In the genomic region with DNA sequence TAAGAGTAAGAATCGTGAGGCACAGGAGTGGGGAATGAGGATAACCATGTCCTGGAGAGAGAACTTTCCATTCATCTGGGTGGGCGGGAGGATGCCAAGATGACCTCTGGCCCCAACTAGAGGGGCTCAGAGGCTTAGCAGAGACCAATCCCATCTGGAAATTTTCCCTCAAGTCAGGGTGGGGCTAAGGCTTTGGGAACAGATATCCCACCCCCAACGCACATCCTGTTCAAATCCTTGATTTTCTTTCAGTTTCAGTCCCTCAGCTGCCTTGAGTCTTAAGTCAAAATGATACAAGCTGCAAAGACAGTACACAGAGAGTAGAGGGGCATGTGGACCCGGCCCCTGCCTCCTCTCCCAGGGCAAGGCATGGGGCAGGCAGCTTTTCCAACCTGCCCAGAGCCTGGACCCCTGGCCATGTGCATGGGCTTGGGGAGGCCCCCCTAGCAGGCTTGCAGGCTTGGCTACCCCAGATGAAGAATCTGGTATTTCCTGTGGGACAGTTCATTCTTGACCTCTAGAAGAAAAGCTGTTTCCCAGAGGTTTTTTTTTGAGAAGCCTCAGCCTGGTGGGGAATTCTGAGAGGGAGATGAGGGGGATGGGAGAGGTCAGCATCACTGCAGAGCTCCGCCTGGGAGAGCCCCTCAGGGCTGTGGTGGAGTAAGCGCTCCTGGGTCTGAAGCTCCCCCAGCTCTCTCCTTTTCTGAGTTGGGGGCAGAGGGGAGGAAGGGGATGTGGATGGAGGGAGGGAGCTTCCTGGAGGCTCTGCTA, we compare ENCODE assay signal across 2 cellular contexts.
A peak's percentile ranks its signal among the peaks of the same experiment; 100 is the strongest.
TF ChIP-seq lines count a peak whose summit lies in the region.

No MANE protein-coding gene starts in this region.

TF ChIP-seq in liver, 16 proteins besides CTCF, POLR2A, EP300 and RAD21 (continued from another document):
- TF ChIP-seq, protein P1, sequence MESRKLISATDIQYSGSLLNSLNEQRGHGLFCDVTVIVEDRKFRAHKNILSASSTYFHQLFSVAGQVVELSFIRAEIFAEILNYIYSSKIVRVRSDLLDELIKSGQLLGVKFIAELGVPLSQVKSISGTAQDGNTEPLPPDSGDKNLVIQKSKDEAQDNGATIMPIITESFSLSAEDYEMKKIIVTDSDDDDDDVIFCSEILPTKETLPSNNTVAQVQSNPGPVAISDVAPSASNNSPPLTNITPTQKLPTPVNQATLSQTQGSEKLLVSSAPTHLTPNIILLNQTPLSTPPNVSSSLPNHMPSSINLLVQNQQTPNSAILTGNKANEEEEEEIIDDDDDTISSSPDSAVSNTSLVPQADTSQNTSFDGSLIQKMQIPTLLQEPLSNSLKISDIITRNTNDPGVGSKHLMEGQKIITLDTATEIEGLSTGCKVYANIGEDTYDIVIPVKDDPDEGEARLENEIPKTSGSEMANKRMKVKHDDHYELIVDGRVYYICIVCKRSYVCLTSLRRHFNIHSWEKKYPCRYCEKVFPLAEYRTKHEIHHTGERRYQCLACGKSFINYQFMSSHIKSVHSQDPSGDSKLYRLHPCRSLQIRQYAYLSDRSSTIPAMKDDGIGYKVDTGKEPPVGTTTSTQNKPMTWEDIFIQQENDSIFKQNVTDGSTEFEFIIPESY (IDR thresholded peaks at IDR 0.05), result no peak
- TF ChIP-seq NR2F2 (IDR thresholded peaks at IDR 0.05) (peak; percentile 75), TAF1 (conservative IDR thresholded peaks at IDR 0.05) (no peak)
- TF ChIP-seq, protein P2, sequence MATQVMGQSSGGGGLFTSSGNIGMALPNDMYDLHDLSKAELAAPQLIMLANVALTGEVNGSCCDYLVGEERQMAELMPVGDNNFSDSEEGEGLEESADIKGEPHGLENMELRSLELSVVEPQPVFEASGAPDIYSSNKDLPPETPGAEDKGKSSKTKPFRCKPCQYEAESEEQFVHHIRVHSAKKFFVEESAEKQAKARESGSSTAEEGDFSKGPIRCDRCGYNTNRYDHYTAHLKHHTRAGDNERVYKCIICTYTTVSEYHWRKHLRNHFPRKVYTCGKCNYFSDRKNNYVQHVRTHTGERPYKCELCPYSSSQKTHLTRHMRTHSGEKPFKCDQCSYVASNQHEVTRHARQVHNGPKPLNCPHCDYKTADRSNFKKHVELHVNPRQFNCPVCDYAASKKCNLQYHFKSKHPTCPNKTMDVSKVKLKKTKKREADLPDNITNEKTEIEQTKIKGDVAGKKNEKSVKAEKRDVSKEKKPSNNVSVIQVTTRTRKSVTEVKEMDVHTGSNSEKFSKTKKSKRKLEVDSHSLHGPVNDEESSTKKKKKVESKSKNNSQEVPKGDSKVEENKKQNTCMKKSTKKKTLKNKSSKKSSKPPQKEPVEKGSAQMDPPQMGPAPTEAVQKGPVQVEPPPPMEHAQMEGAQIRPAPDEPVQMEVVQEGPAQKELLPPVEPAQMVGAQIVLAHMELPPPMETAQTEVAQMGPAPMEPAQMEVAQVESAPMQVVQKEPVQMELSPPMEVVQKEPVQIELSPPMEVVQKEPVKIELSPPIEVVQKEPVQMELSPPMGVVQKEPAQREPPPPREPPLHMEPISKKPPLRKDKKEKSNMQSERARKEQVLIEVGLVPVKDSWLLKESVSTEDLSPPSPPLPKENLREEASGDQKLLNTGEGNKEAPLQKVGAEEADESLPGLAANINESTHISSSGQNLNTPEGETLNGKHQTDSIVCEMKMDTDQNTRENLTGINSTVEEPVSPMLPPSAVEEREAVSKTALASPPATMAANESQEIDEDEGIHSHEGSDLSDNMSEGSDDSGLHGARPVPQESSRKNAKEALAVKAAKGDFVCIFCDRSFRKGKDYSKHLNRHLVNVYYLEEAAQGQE (IDR thresholded peaks at IDR 0.05), result no peak
- TF ChIP-seq, protein P3, sequence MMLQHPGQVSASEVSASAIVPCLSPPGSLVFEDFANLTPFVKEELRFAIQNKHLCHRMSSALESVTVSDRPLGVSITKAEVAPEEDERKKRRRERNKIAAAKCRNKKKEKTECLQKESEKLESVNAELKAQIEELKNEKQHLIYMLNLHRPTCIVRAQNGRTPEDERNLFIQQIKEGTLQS (IDR thresholded peaks at IDR 0.05), result no peak

TF ChIP-seq in HepG2, 621 proteins besides CTCF, POLR2A, EP300 and RAD21 (continued from another document):
- TF ChIP-seq JDP2 (CRISPR knock-in tag; IDR thresholded peaks at IDR 0.05; ENCODE audit: borderline replicate concordance) (no peak), AKAP8 (CRISPR knock-in tag; IDR thresholded peaks at IDR 0.05) (no peak), SIN3B (IDR thresholded peaks at IDR 0.05; ENCODE audit: low read length) (no peak), REL (CRISPR knock-in tag; conservative IDR thresholded peaks at IDR 0.05) (no peak), ZFAT (CRISPR knock-in tag; conservative IDR thresholded peaks at IDR 0.05) (no peak), ZFP36 (IDR thresholded peaks at IDR 0.05; ENCODE audit: borderline replicate concordance, low read depth, low read length, partially characterized antibody) (no peak), ZNF230 (CRISPR knock-in tag; IDR thresholded peaks at IDR 0.05) (no peak), CREB1 (IDR thresholded peaks at IDR 0.05) (no peak), CREB1 (CRISPR knock-in tag; IDR thresholded peaks at IDR 0.05) (no peak), SSRP1 (CRISPR knock-in tag; IDR thresholded peaks at IDR 0.05) (no peak), RBM39 (IDR thresholded peaks at IDR 0.05; ENCODE audit: low read depth, low read length, poor library complexity, severe bottlenecking) (no peak)
- TF ChIP-seq, protein P4, sequence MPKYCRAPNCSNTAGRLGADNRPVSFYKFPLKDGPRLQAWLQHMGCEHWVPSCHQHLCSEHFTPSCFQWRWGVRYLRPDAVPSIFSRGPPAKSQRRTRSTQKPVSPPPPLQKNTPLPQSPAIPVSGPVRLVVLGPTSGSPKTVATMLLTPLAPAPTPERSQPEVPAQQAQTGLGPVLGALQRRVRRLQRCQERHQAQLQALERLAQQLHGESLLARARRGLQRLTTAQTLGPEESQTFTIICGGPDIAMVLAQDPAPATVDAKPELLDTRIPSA (CRISPR knock-in tag; IDR thresholded peaks at IDR 0.05; ENCODE audit: borderline replicate concordance), result no peak
- TF ChIP-seq, protein P5, sequence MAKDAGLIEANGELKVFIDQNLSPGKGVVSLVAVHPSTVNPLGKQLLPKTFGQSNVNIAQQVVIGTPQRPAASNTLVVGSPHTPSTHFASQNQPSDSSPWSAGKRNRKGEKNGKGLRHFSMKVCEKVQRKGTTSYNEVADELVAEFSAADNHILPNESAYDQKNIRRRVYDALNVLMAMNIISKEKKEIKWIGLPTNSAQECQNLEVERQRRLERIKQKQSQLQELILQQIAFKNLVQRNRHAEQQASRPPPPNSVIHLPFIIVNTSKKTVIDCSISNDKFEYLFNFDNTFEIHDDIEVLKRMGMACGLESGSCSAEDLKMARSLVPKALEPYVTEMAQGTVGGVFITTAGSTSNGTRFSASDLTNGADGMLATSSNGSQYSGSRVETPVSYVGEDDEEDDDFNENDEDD (CRISPR knock-in tag; IDR thresholded peaks at IDR 0.05; ENCODE audit: borderline replicate concordance), result no peak
